ENCODE assay signal across 19 cellular contexts in genomic region chr9:70594546-70594945, GRCh38.
DNase-seq lines count a peak whose midpoint lies in the region; ATAC-seq and TF ChIP-seq lines count a peak whose summit lies in the region.
"Had no signal": no experiment of that assay in that cellular context is flagged by ENCODE, and none has a peak within 500 bp of the region (broad histone marks: within the 10 kb centered on the region; RNA-seq: fewer than 3 reads in every experiment).

No MANE protein-coding gene starts in this region.

- no peak for ATAC-seq in effector memory CD8-positive, alpha-beta T cell (replicated peaks)
- ATAC-seq: activated T-cell treated with anti-CD3 and anti-CD28 coated beads, Interleukin-2, amount 50 U/mL, for 72 hours; K562; upper lobe of right lung had no signal

- peaks cover 0 to 9% of the 10 kb centered on the region in 2 donors for H3K27me3 Mint-ChIP-seq in effector memory CD8-positive, alpha-beta T cell
- H3K27me3 Mint-ChIP-seq: activated naive CD8-positive, alpha-beta T cell had no signal

- DNase-seq in AG20443 (ENCODE audit: low spot score), result peak; percentile 69
- DNase-seq in RPMI7951 (ENCODE audit: low read depth), result peak; percentile 40
- peak; percentile 44 for DNase-seq in fibroblast of gingiva (ENCODE audit: low read depth)
- peak; percentile 8 for DNase-seq in renal cortical epithelial cell (ENCODE audit: low read depth)
- no peak for DNase-seq in RWPE1 (ENCODE audit: low spot score)
- no peak for DNase-seq in effector memory CD8-positive, alpha-beta T cell
- no peak for DNase-seq in GM10248 (ENCODE audit: extremely low spot score)
- DNase-seq in activated naive CD4-positive, alpha-beta T cell treated with anti-CD3 and anti-CD28 coated beads, Interleukin-2, amount 50 U/mL, for 16 hours, result no peak
- DNase-seq: activated B cell treated with CpG ODN at 0.5 μM for 24 hours; activated T-cell treated with anti-CD3 and anti-CD28 coated beads, Interleukin-2, amount 50 U/mL, for 72 hours; dorsolateral prefrontal cortex; EL; NCI-H2029 treated with DMSO at 0.1 percent for 48 hours; stimulated activated naive CD4-positive, alpha-beta T cell treated with Interleukin-2 at 50 U/mL for 16 hours; upper lobe of right lung had no signal

- no peak overlapping the region for H3K4me3 Mint-ChIP-seq in effector memory CD8-positive, alpha-beta T cell
- H3K4me3 Mint-ChIP-seq: activated B cell treated with CpG ODN at 0.5 μM for 24 hours; activated naive CD8-positive, alpha-beta T cell; activated T-cell treated with anti-CD3 and anti-CD28 coated beads, Interleukin-2, amount 50 U/mL, for 72 hours; mesothelial cell of epicardium; T-helper 2 cell treated with Interferon-gamma antibody and Interleukin-4, amounts not matched to agents 5 μg/mL and 100 μg/mL, for 36 hours had no signal

- TF ChIP-seq CTCF in RWPE1 (conservative IDR thresholded peaks at IDR 0.05; ENCODE audit: low read depth), result no peak
- no peak for TF ChIP-seq CTCF in GM10248 (IDR thresholded peaks at IDR 0.05; ENCODE audit: control extremely low read depth, extremely low read depth, low read depth, missing control alignments)

- CTCF ChIA-PET in RWPE1 (lab: Yijun Ruan, JAX), result interaction anchor here (1.8 kb wide), 1 partner anchor 8 kb away, joined by 12 read pairs; no protein-coding TSS in a partner anchor
- CTCF ChIA-PET in GM10248 (lab: Yijun Ruan, JAX), result interaction anchor here (0.9 to 2.3 kb wide), 3 partner anchors 8 to 15 kb away, joined by 3 to 17 read pairs (median 3); no protein-coding TSS in a partner anchor

- no peaks in the 10 kb centered on the region for H3K9me3 Mint-ChIP-seq in effector memory CD8-positive, alpha-beta T cell
- H3K9me3 Mint-ChIP-seq: activated B cell treated with CpG ODN at 0.5 μM for 24 hours; activated T-cell treated with anti-CD3 and anti-CD28 coated beads, Interleukin-2, amount 50 U/mL, for 72 hours; mesothelial cell of epicardium; T-helper 2 cell treated with Interferon-gamma antibody and Interleukin-4, amounts not matched to agents 5 μg/mL and 100 μg/mL, for 36 hours had no signal

- H3K27ac Mint-ChIP-seq in effector memory CD8-positive, alpha-beta T cell, result no peak overlapping the region
- H3K27ac Mint-ChIP-seq: activated B cell treated with CpG ODN at 0.5 μM for 24 hours; activated naive CD8-positive, alpha-beta T cell; activated T-cell treated with anti-CD3 and anti-CD28 coated beads, Interleukin-2, amount 50 U/mL, for 72 hours; mesothelial cell of epicardium; T-helper 2 cell treated with Interferon-gamma antibody and Interleukin-4, amounts not matched to agents 5 μg/mL and 100 μg/mL, for 36 hours had no signal

- H3K4me1 Mint-ChIP-seq in effector memory CD8-positive, alpha-beta T cell (ENCODE audit: low read depth in 2 of 2), result no peaks in the 10 kb centered on the region
- H3K4me1 Mint-ChIP-seq: activated B cell treated with CpG ODN at 0.5 μM for 24 hours had no signal

- no peaks in the 10 kb centered on the region for H3K36me3 Mint-ChIP-seq in effector memory CD8-positive, alpha-beta T cell (ENCODE audit: insufficient read depth)
- H3K36me3 Mint-ChIP-seq: activated naive CD8-positive, alpha-beta T cell; mesothelial cell of epicardium had no signal

- POLR2A ChIA-PET in RWPE1 (lab: Yijun Ruan, JAX; ENCODE audit: low non-redundant PET), result no interaction called here
- POLR2A ChIA-PET in GM10248 (lab: Yijun Ruan, JAX), result no interaction called here

- no peak overlapping the region for H3K27ac ChIP-seq in RWPE1
- H3K27ac ChIP-seq: upper lobe of right lung had no signal

Comparison
In these comparisons a context has a peak if more than half of its experiments do, and no peak if none do; other contexts are left out.
1. DNase-seq: peak in AG20443 (single experiment), RPMI7951 (single experiment), fibroblast of gingiva (single experiment) and renal cortical epithelial cell (single experiment); none in RWPE1 (single experiment), effector memory CD8-positive, alpha-beta T cell (0 of 3), GM10248 (single experiment) and activated naive CD4-positive, alpha-beta T cell treated with anti-CD3 and anti-CD28 coated beads, Interleukin-2, amount 50 U/mL, for 16 hours (single experiment).